Comparison of ENCODE assay signal across 1 cellular context in the genomic region with DNA sequence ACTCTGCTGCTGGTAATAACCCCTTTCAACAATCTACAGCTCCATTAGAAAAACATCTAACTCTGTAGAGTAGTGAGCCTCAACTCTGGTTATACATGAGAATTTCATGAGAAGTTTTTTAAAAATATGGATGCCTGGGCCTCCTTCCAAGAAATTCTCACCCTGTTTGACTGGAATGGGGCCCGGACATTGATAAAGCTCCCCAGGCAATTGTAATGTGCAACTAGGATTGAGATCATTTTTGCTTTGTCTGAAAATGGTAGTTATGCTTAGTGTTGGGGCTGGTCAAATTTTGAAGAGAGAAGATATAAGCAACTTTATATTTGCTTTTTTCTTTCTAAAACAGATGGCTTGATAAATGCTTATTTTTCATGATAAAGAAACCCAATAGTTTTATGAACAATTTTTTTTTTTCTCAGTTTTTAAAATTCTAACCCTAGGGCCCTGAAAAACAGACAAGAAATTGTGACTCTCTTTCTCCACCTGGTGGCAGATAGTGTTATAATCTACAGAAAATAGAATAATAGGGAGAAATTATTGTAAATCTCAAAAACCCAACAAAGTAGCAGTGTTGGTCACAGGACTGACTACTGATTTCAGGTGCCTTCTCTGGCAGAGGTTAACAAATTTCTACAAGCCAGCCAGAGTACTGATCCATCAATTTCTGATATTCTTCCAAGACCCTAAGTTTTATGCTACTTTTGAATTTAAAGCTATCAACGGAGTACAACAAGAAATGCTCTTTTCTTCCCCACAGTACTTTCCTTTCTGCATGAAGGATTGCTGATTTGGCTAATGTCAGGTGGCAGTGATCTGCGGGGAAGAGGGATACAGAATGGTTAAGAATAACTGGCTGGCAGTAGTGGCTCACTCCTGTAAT.
TF ChIP-seq lines count a peak whose summit lies in the region.

No MANE protein-coding gene starts in this region.

TF ChIP-seq in GM23338, 12 proteins besides CTCF, POLR2A, EP300 and RAD21 (continued from another document):
- TF ChIP-seq, protein P1, sequence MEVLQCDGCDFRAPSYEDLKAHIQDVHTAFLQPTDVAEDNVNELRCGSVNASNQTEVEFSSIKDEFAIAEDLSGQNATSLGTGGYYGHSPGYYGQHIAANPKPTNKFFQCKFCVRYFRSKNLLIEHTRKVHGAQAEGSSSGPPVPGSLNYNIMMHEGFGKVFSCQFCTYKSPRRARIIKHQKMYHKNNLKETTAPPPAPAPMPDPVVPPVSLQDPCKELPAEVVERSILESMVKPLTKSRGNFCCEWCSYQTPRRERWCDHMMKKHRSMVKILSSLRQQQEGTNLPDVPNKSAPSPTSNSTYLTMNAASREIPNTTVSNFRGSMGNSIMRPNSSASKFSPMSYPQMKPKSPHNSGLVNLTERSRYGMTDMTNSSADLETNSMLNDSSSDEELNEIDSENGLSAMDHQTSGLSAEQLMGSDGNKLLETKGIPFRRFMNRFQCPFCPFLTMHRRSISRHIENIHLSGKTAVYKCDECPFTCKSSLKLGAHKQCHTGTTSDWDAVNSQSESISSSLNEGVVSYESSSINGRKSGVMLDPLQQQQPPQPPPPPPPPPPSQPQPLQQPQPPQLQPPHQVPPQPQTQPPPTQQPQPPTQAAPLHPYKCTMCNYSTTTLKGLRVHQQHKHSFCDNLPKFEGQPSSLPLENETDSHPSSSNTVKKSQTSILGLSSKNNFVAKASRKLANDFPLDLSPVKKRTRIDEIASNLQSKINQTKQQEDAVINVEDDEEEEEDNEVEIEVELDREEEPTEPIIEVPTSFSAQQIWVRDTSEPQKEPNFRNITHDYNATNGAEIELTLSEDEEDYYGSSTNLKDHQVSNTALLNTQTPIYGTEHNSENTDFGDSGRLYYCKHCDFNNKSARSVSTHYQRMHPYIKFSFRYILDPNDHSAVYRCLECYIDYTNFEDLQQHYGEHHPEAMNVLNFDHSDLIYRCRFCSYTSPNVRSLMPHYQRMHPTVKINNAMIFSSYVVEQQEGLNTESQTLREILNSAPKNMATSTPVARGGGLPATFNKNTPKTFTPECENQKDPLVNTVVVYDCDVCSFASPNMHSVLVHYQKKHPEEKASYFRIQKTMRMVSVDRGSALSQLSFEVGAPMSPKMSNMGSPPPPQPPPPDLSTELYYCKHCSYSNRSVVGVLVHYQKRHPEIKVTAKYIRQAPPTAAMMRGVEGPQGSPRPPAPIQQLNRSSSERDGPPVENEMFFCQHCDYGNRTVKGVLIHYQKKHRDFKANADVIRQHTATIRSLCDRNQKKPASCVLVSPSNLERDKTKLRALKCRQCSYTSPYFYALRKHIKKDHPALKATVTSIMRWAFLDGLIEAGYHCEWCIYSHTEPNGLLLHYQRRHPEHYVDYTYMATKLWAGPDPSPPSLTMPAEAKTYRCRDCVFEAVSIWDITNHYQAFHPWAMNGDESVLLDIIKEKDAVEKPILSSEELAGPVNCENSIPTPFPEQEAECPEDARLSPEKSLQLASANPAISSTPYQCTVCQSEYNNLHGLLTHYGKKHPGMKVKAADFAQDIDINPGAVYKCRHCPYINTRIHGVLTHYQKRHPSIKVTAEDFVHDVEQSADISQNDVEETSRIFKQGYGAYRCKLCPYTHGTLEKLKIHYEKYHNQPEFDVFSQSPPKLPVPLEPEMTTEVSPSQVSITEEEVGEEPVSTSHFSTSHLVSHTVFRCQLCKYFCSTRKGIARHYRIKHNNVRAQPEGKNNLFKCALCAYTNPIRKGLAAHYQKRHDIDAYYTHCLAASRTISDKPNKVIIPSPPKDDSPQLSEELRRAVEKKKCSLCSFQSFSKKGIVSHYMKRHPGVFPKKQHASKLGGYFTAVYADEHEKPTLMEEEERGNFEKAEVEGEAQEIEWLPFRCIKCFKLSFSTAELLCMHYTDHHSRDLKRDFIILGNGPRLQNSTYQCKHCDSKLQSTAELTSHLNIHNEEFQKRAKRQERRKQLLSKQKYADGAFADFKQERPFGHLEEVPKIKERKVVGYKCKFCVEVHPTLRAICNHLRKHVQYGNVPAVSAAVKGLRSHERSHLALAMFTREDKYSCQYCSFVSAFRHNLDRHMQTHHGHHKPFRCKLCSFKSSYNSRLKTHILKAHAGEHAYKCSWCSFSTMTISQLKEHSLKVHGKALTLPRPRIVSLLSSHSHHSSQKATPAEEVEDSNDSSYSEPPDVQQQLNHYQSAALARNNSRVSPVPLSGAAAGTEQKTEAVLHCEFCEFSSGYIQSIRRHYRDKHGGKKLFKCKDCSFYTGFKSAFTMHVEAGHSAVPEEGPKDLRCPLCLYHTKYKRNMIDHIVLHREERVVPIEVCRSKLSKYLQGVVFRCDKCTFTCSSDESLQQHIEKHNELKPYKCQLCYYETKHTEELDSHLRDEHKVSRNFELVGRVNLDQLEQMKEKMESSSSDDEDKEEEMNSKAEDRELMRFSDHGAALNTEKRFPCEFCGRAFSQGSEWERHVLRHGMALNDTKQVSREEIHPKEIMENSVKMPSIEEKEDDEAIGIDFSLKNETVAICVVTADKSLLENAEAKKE (CRISPR knock-in tag; IDR thresholded peaks at IDR 0.05), result no peak
